28 cellular contexts compared by ENCODE assay signal in genomic region chr18:25300492-25300891, GRCh38. TPM values are rescaled to one million over a fixed set of nuclear protein-coding genes. Genes with fewer than 3 reads are reported as not detected.
DNase-seq lines count a peak whose midpoint lies in the region; ATAC-seq, FAIRE-seq and TF ChIP-seq lines count a peak whose summit lies in the region.
"Had no signal": no experiment of that assay in that cellular context is flagged by ENCODE, and none has a peak within 500 bp of the region (broad histone marks: within the 10 kb centered on the region; RNA-seq: fewer than 3 reads in every experiment).

No MANE protein-coding gene starts in this region.

- no peak for TF ChIP-seq EP300 in HepG2 (IDR thresholded peaks at IDR 0.05; ENCODE audit: low read depth in 2 of 2, low read length in 2 of 2)
- TF ChIP-seq EP300 in HepG2 (CRISPR knock-in tag; IDR thresholded peaks at IDR 0.05; ENCODE audit: borderline replicate concordance): no peak
- no peak for TF ChIP-seq EP300 in K562 (IDR thresholded peaks at IDR 0.05; ENCODE audit: low read length)

- H3K23ac ChIP-seq in IMR-90 (ENCODE audit: low read depth, low read length): no peak overlapping the region

- in situ Hi-C loops in HepG2 (cut with HindIII; ENCODE audit: extremely low pct_ligation_motif_present, low pct_unique_long_range_greater_than_20kb): no loop called here
- in situ Hi-C loops in IMR-90 (cut with MboI; ENCODE audit: low sequenced_read_pairs): no loop called here
- in situ Hi-C loops in K562 (cut with MboI): no loop called here

- H3K9me2 ChIP-seq in MM.1S (replicated peaks; ENCODE audit: insufficient read depth, low read length): no peaks in the 10 kb centered on the region

- H3K14ac ChIP-seq in IMR-90 (replicated peaks; ENCODE audit: low read depth, low read length): no peak overlapping the region

- H3K9me3 ChIP-seq in HepG2 (ENCODE audit: low read length) (no peaks in the 10 kb centered on the region), right lobe of liver (peaks cover 0 to 3% (median 0%) of the 10 kb centered on the region in 4 donors), IMR-90 (ENCODE audit: control insufficient read depth, insufficient read depth, low read length) (no peaks in the 10 kb centered on the region), K562 (replicated peaks; ENCODE audit: control insufficient read depth, insufficient read depth, low read depth, low read length) (no peaks in the 10 kb centered on the region), smooth muscle cell (replicated peaks; ENCODE audit: low read depth) (no peaks in the 10 kb centered on the region), MM.1S (replicated peaks; ENCODE audit: insufficient read depth, low read length) (no peaks in the 10 kb centered on the region)
- H3K9me3 ChIP-seq: A549; BLaER1 treated with 17β-estradiol and CSF1 and Interleukin-3, amounts not matched to agents 10 nM and 100 nM; Caco-2 had no signal

- H3F3A ChIP-seq in smooth muscle cell (ENCODE audit: low read depth) (peaks cover 4% of the 10 kb centered on the region), MM.1S (ENCODE audit: insufficient read depth, low read length) (no peaks in the 10 kb centered on the region)

- H3K4me3 ChIP-seq in HepG2 (replicated peaks in 1 of 3; ENCODE audit: insufficient read depth in 1 of 3, low read depth in 2 of 3, low read length in 3 of 3): no peak overlapping the region
- H3K4me3 ChIP-seq in right lobe of liver: no peak overlapping the region
- no peak overlapping the region for H3K4me3 ChIP-seq in IMR-90 (ENCODE audit: insufficient read depth, low read depth, low read length)
- H3K4me3 ChIP-seq in K562: no peak overlapping the region
- H3K4me3 ChIP-seq in smooth muscle cell: no peak overlapping the region
- no peak overlapping the region for H3K4me3 ChIP-seq in MM.1S (ENCODE audit: low read length)
- H3K4me3 ChIP-seq: A549; BLaER1 treated with 17β-estradiol and CSF1 and Interleukin-3, amounts not matched to agents 10 nM and 100 nM had no signal

- no peak overlapping the region for H4K5ac ChIP-seq in IMR-90 (ENCODE audit: low read depth, low read length)

- H3K36me3 ChIP-seq in HepG2 (replicated peaks in 1 of 2; ENCODE audit: control insufficient read depth in 1 of 2, insufficient read depth in 2 of 2, low read length in 2 of 2) (no peaks in the 10 kb centered on the region), right lobe of liver (no peaks in the 10 kb centered on the region), IMR-90 (ENCODE audit: control insufficient read depth, insufficient read depth, low read length) (peaks cover 4% of the 10 kb centered on the region), K562 (ENCODE audit: control insufficient read depth, insufficient read depth, low read length) (no peaks in the 10 kb centered on the region), smooth muscle cell (ENCODE audit: low read depth) (no peaks in the 10 kb centered on the region), MM.1S (replicated peaks; ENCODE audit: insufficient read depth, low read length) (no peaks in the 10 kb centered on the region)
- H3K36me3 ChIP-seq: BLaER1 treated with 17β-estradiol and CSF1 and Interleukin-3, amounts not matched to agents 10 nM and 100 nM had no signal

- ATAC-seq in HepG2: no peak
- ATAC-seq in right lobe of liver: no peak
- ATAC-seq in IMR-90 (ENCODE audit: low read depth): no peak
- no peak for ATAC-seq in K562
- ATAC-seq: A549; CD8-positive, alpha-beta T cell had no signal

- H3K79me1 ChIP-seq in IMR-90 (ENCODE audit: low read depth in 1 of 2, low read length in 2 of 2): peaks cover 16 to 45% of the 10 kb centered on the region in 2 experiments

- POLR2A ChIA-PET in HepG2 (lab: Yijun Ruan, JAX) (no interaction called here), IMR-90 (lab: Charles Lee; ENCODE audit: unreplicated experiment) (interaction anchor here (0.6 kb wide), 1 partner anchor 55 kb away, joined by 4 read pairs; no protein-coding TSS in a partner anchor), K562 (lab: Yijun Ruan, JAX) (no interaction called here)

- no peak overlapping the region; the same call in 2 of the 3 replicates for H2BK15ac ChIP-seq in IMR-90 (ENCODE audit: low read depth, low read length)

- H3K56ac ChIP-seq in IMR-90 (ENCODE audit: extremely low read depth, insufficient read depth, low read length): no peak overlapping the region

- CTCF ChIA-PET in HepG2 (lab: Yijun Ruan, JAX; ENCODE audit: low intra/inter-chr PET ratio, low total read pairs) (no interaction called here), IMR-90 (lab: Yijun Ruan, JAX) (no interaction called here), K562 (lab: Yijun Ruan, JAX; ENCODE audit: low intra/inter-chr PET ratio) (no interaction called here)

- TF ChIP-seq CTCF in HepG2 (CRISPR knock-in tag; IDR thresholded peaks at IDR 0.05): no peak
- TF ChIP-seq CTCF in right lobe of liver (IDR thresholded peaks at IDR 0.05): no peak
- TF ChIP-seq CTCF in IMR-90 (conservative IDR thresholded peaks at IDR 0.05; ENCODE audit: low read depth, low read length): no peak
- TF ChIP-seq CTCF in K562 (IDR thresholded peaks at IDR 0.05 in 2 of 3, conservative IDR thresholded peaks at IDR 0.05 in 1 of 3; ENCODE audit: insufficient read depth in 2 of 3, low read depth in 1 of 3, low read length in 3 of 3): no peak
- no peak for TF ChIP-seq CTCF in smooth muscle cell (IDR thresholded peaks at IDR 0.05; ENCODE audit: borderline replicate concordance, insufficient read depth, poor library complexity, severe bottlenecking)
- no peak for TF ChIP-seq CTCF in MM.1S (IDR thresholded peaks at IDR 0.05; ENCODE audit: low read length)
- no peak for TF ChIP-seq CTCF in type B pancreatic cell (conservative IDR thresholded peaks at IDR 0.05)

- no peak overlapping the region for H2AK5ac ChIP-seq in IMR-90 (ENCODE audit: low read depth, low read length)

- H2BK5ac ChIP-seq in IMR-90 (ENCODE audit: low read depth, low read length, poor library complexity, severe bottlenecking): no peak overlapping the region

- no peak overlapping the region for H2AFZ ChIP-seq in HepG2 (ENCODE audit: low read length)
- H2AFZ ChIP-seq in IMR-90 (replicated peaks; ENCODE audit: low read length, poor library complexity): no peak overlapping the region
- H2AFZ ChIP-seq in K562 (ENCODE audit: low read depth, low read length): no peak overlapping the region
- H2AFZ ChIP-seq in smooth muscle cell (ENCODE audit: low read depth): no peak overlapping the region
- H2AFZ ChIP-seq in MM.1S (ENCODE audit: low read length): no peak overlapping the region

- H3K27ac ChIP-seq in HepG2 (ENCODE audit: extremely low read length, insufficient read depth, low read length) (no peak overlapping the region), right lobe of liver (no peak overlapping the region), IMR-90 (ENCODE audit: insufficient read depth, low read length) (no peak overlapping the region), K562 (ENCODE audit: extremely low read depth, low read depth, low read length) (no peak overlapping the region), smooth muscle cell (ENCODE audit: low read depth) (peak overlapping the region; percentile 94), MM.1S (ENCODE audit: low read length) (no peak overlapping the region)
- H3K27ac ChIP-seq: 22Rv1, A549, C4-2B had no signal

- 0 out of 2 replicates have a peak overlapping the region, but pooled peaks have one; percentile 100 for H3K4ac ChIP-seq in IMR-90 (ENCODE audit: low read depth, low read length)

- peaks cover 11% of the 10 kb centered on the region for H3K36me3 Mint-ChIP-seq in type B pancreatic cell
- H3K36me3 Mint-ChIP-seq: CD8-positive, alpha-beta T cell had no signal

- intact Hi-C loops in HepG2 (cut with micrococcal nuclease; ENCODE audit: unreplicated experiment): loop anchor here (10.0 kb wide), 1 partner anchor 56 kb away; no protein-coding TSS in a partner anchor
- intact Hi-C loops in right lobe of liver (cut with DNase I): no loop called here
- intact Hi-C loops in IMR-90 (cut with micrococcal nuclease): no loop called here
- intact Hi-C loops in K562 (cut with micrococcal nuclease): no loop called here

- BruUV-seq in HepG2 (replicated peaks; lab: Mats Ljungman, UMichigan) (no TSS peak), IMR-90 (replicated peaks; lab: Mats Ljungman, UMichigan) (no TSS peak), K562 (replicated peaks; lab: Mats Ljungman, UMichigan) (no TSS peak)

- H3K4me1 ChIP-seq in HepG2 (ENCODE audit: insufficient read depth, low read length) (no peaks in the 10 kb centered on the region), right lobe of liver (no peaks in the 10 kb centered on the region), IMR-90 (ENCODE audit: control insufficient read depth, insufficient read depth, low read length) (peaks cover 6% of the 10 kb centered on the region), K562 (replicated peaks in 1 of 2; ENCODE audit: control insufficient read depth in 2 of 2, insufficient read depth in 2 of 2, low read length in 2 of 2) (no peaks in the 10 kb centered on the region), smooth muscle cell (ENCODE audit: low read depth) (peaks cover 20% of the 10 kb centered on the region), MM.1S (ENCODE audit: low read length) (no peaks in the 10 kb centered on the region)
- H3K4me1 ChIP-seq: A549, Caco-2 had no signal

- TF ChIP-seq RAD21 in HepG2 (CRISPR knock-in tag; IDR thresholded peaks at IDR 0.05) (no peak), IMR-90 (IDR thresholded peaks at IDR 0.05; ENCODE audit: low read length) (no peak), K562 (CRISPR knock-in tag; conservative IDR thresholded peaks at IDR 0.05 in 1 of 2, IDR thresholded peaks at IDR 0.05 in 1 of 2) (no peak)

- no peak overlapping the region for H3K18ac ChIP-seq in IMR-90 (ENCODE audit: low read depth, low read length)

- H3K9ac ChIP-seq in HepG2 (ENCODE audit: insufficient read depth, low read depth, low read length) (no peak overlapping the region), IMR-90 (ENCODE audit: low read depth, low read length) (no peak overlapping the region), K562 (ENCODE audit: insufficient read depth in 1 of 2, low read depth in 2 of 2, low read length in 2 of 2) (no peak overlapping the region), smooth muscle cell (ENCODE audit: low read depth) (peak overlapping the region; percentile 77), MM.1S (ENCODE audit: low read length) (no peak overlapping the region)
- H3K9ac ChIP-seq: BLaER1 treated with 17β-estradiol and CSF1 and Interleukin-3, amounts not matched to agents 10 nM and 100 nM had no signal

- H3K9me3 Mint-ChIP-seq in type B pancreatic cell: no peaks in the 10 kb centered on the region
- H3K9me3 Mint-ChIP-seq: CD4-positive, alpha-beta T cell; CD8-positive, alpha-beta T cell had no signal

- WGBS in HepG2 (ENCODE audit: low lambda C conversion rate): 3% methylated on average over 2 of the region's 2 CpGs
- 46% methylated on average over 2 of the region's 2 CpGs for WGBS in right lobe of liver (ENCODE audit: insufficient coverage, low coverage, low lambda C conversion rate, missing lambda C conversion rate)
- WGBS in IMR-90 (ENCODE audit: extremely low coverage in 2 of 2, insufficient read length in 1 of 2), 2 experiments: no CpG with 5 or more reads among the region's 2 CpGs
- WGBS in K562 (ENCODE audit: insufficient coverage, low coverage, missing lambda C conversion rate): 2% methylated on average over 2 of the region's 2 CpGs
- 98% methylated on average over 2 of the region's 2 CpGs for WGBS in smooth muscle cell (ENCODE audit: low lambda C conversion rate)

- dilution Hi-C loops in IMR-90 (cut with HindIII; ENCODE audit: low sequenced_read_pairs, unreplicated experiment): no loop called here

- no peak overlapping the region for H3K4me2 ChIP-seq in HepG2 (ENCODE audit: low read depth, low read length)
- H3K4me2 ChIP-seq in IMR-90 (ENCODE audit: low read depth, low read length): no peak overlapping the region
- no peak overlapping the region for H3K4me2 ChIP-seq in K562 (ENCODE audit: insufficient read depth, low read length)
- H3K4me2 ChIP-seq in smooth muscle cell: no peak overlapping the region
- H3K4me2 ChIP-seq in MM.1S (ENCODE audit: low read depth, low read length): no peak overlapping the region
- H3K4me2 ChIP-seq: A549 had no signal

- H3K27me3 ChIP-seq in HepG2 (ENCODE audit: control insufficient read depth in 1 of 2, insufficient read depth in 2 of 2, low read length in 2 of 2) (no peaks in the 10 kb centered on the region), right lobe of liver (no peaks in the 10 kb centered on the region), IMR-90 (ENCODE audit: control insufficient read depth, insufficient read depth, low read length) (no peaks in the 10 kb centered on the region), K562 (ENCODE audit: control insufficient read depth in 2 of 2, insufficient read depth in 2 of 2, low read length in 2 of 2) (no peaks in the 10 kb centered on the region), smooth muscle cell (ENCODE audit: low read depth) (no peaks in the 10 kb centered on the region), MM.1S (replicated peaks; ENCODE audit: insufficient read depth, low read length) (no peaks in the 10 kb centered on the region)
- H3K27me3 ChIP-seq: BLaER1 treated with 17β-estradiol and CSF1 and Interleukin-3, amounts not matched to agents 10 nM and 100 nM had no signal

- H4K91ac ChIP-seq in IMR-90 (ENCODE audit: insufficient read depth, low read depth, low read length): no peak overlapping the region

- H3K27me3 Mint-ChIP-seq in type B pancreatic cell: no peaks in the 10 kb centered on the region
- H3K27me3 Mint-ChIP-seq: CD4-positive, alpha-beta T cell had no signal

- H3K79me2 ChIP-seq in HepG2 (ENCODE audit: insufficient read depth, low read length) (no peaks in the 10 kb centered on the region), K562 (ENCODE audit: control insufficient read depth, insufficient read depth, low read length) (no peaks in the 10 kb centered on the region), smooth muscle cell (ENCODE audit: low read depth) (peaks cover 34% of the 10 kb centered on the region), MM.1S (ENCODE audit: low read length) (peaks cover 67% of the 10 kb centered on the region)

- FAIRE-seq in HepG2 (lab: Jason Lieb, UNC): no peak
- no peak for FAIRE-seq in K562 (lab: Jason Lieb, UNC)
- FAIRE-seq: A549, GM12892, GM18507 had no signal

- no peak overlapping the region; a peak in 1 of 4 replicates for H4K8ac ChIP-seq in IMR-90 (ENCODE audit: low read depth in 2 of 2, low read length in 2 of 2)

- no peak overlapping the region for H2AK9ac ChIP-seq in IMR-90 (replicated peaks; ENCODE audit: low read depth, low read length, poor library complexity)

- H3K4me3 Mint-ChIP-seq in type B pancreatic cell: no peak overlapping the region
- H3K4me3 Mint-ChIP-seq: B cell; CD4-positive, alpha-beta T cell; CD8-positive, alpha-beta T cell had no signal

- H3K4me1 Mint-ChIP-seq in type B pancreatic cell (ENCODE audit: unreplicated experiment): peaks cover 7% of the 10 kb centered on the region
- H3K4me1 Mint-ChIP-seq: B cell had no signal

- H3K9me1 ChIP-seq in IMR-90 (ENCODE audit: insufficient read depth, low read length) (peaks cover 10% of the 10 kb centered on the region), K562 (ENCODE audit: control insufficient read depth, insufficient read depth, low read length) (no peaks in the 10 kb centered on the region)

- H2BK120ac ChIP-seq in IMR-90 (ENCODE audit: low read depth, low read length): no peak overlapping the region

- no peak for DNase-seq in HepG2 (ENCODE audit: low spot score)
- no peak for DNase-seq in right lobe of liver
- no peak for DNase-seq in IMR-90
- DNase-seq in K562 (ENCODE audit: extremely low read depth in 1 of 4, low spot score in 3 of 4): no peak
- no peak for DNase-seq in smooth muscle cell (lab: John Stamatoyannopoulos, UW; ENCODE audit: unreplicated experiment)
- DNase-seq in MM.1S: no peak
- DNase-seq in hepatic stellate cell (ENCODE audit: low spot score): no peak
- no peak for DNase-seq in type B pancreatic cell (ENCODE audit: extremely low spot score, unreplicated experiment)
- DNase-seq: AML-193; Caco-2; Calu3; CD4-positive, alpha-beta T cell; CD8-positive, alpha-beta T cell; DMS 273 treated with DMSO at 0.1 percent for 48 hours; DMS153; DMS53; DMS79; DND-41; EL; GDM1 had no signal

- no peaks in the 10 kb centered on the region for H4K20me1 ChIP-seq in HepG2 (ENCODE audit: insufficient read depth, low read length)
- no peaks in the 10 kb centered on the region; the same call in 1 of the 2 replicates for H4K20me1 ChIP-seq in IMR-90 (ENCODE audit: insufficient read depth, low read length)
- no peaks in the 10 kb centered on the region for H4K20me1 ChIP-seq in K562 (replicated peaks; ENCODE audit: control insufficient read depth, insufficient read depth, low read length)
- H4K20me1 ChIP-seq in smooth muscle cell (ENCODE audit: low read depth): peaks cover 3% of the 10 kb centered on the region
- no peaks in the 10 kb centered on the region for H4K20me1 ChIP-seq in MM.1S (ENCODE audit: insufficient read depth, low read length)
- H4K20me1 ChIP-seq: BLaER1 treated with 17β-estradiol and CSF1 and Interleukin-3, amounts not matched to agents 10 nM and 100 nM had no signal

- no peak overlapping the region for H2BK20ac ChIP-seq in IMR-90 (ENCODE audit: low read depth, low read length)

- no peak overlapping the region for H3K27ac Mint-ChIP-seq in type B pancreatic cell
- H3K27ac Mint-ChIP-seq: B cell; CD4-positive, alpha-beta T cell; CD8-positive, alpha-beta T cell had no signal

- TF ChIP-seq POLR2A in HepG2 (IDR thresholded peaks at IDR 0.05; ENCODE audit: insufficient read depth in 1 of 2, low read depth in 2 of 2, low read length in 2 of 2) (no peak), right lobe of liver (IDR thresholded peaks at IDR 0.05) (no peak), IMR-90 (IDR thresholded peaks at IDR 0.05; ENCODE audit: low read depth, low read length) (no peak), K562 (conservative IDR thresholded peaks at IDR 0.05) (no peak)

RNA-seq across cellular contexts. Expression of gene ZNF521, which starts 51.5 kb away (rescaled TPM):
- total RNA-seq in HepG2 (2016; rRNA removed; fragmentation: Illumina TruSeq; extraction: Trizol) (0.02 TPM in 1 of 2 replicates, not detected in the other), right lobe of liver (1 to 10 TPM in 3 of 6 experiments, under 1 TPM in 3; 0.31 to 2.9 (median 1.3) TPM), IMR-90 (2012; rRNA removed) (44.7 and 59.3 TPM in 2 replicates), K562 (2014; rRNA removed) (1.5 and 3.3 TPM in 2 replicates), K562 (2014; rRNA removed; fragmentation: Illumina TruSeq; extraction: Trizol) (2.4 and 2.8 TPM in 2 replicates), K562 (2015; rRNA removed; fragmentation: Illumina TruSeq; extraction: Trizol) (4.7 and 5.1 TPM in 2 replicates), K562 (2021) (2.3 and 2.8 TPM in 2 replicates), smooth muscle cell (36.4 and 43.8 TPM in 2 replicates), type B pancreatic cell (ENCODE audit: low replicate concordance) (5.3 and 75.1 TPM in 2 replicates)
- total RNA-seq in HepG2 (2016; cell fraction: cytosol; rRNA removed; fragmentation: Illumina TruSeq; extraction: Trizol; ENCODE audit: low read depth): not detected in 2 replicates
- not detected in 2 replicates for total RNA-seq in HepG2 (2016; cell fraction: insoluble cytoplasmic fraction; rRNA removed; fragmentation: Illumina TruSeq; extraction: Trizol)
- not detected in 2 replicates for total RNA-seq in HepG2 (2016; cell fraction: membrane; rRNA removed; fragmentation: Illumina TruSeq; extraction: Trizol)
- total RNA-seq in HepG2 (2016; cell fraction: nucleus; rRNA removed; fragmentation: Illumina TruSeq; extraction: Trizol): not detected in 2 replicates
- polyA plus RNA-seq in HepG2 (2011; rRNA removed) (not detected in 2 replicates), IMR-90 (2012; rRNA removed) (21.5 and 30.2 TPM in 2 replicates), K562 (2011; rRNA removed) (3.5 and 5.8 TPM in 2 replicates), K562 (2014; fragmentation: Illumina TruSeq; extraction: Trizol) (1.2 and 1.4 TPM in 2 replicates), K562 (2014; fragmentation: Nextera tagmentation; extraction: Ambion mirVana) (1 to 10 TPM; 1.2 to 1.6 TPM), K562 (2014; rRNA removed) (0.81 and 1.6 TPM in 2 replicates), smooth muscle cell (19.9 and 21.8 TPM in 2 replicates)
- not detected in 2 replicates for polyA plus RNA-seq in HepG2 (2011; cell fraction: cytosol; rRNA removed)
- polyA plus RNA-seq in HepG2 (2011; cell fraction: nucleus; rRNA removed): not detected in 2 replicates
- not detected in 2 replicates for polyA plus RNA-seq in HepG2 (2012)
- polyA plus RNA-seq in HepG2 (2016; cell fraction: cytosol; fragmentation: Illumina TruSeq; extraction: Trizol; ENCODE audit: low read depth): not detected in 2 replicates
- not detected in 2 replicates for polyA plus RNA-seq in HepG2 (2016; cell fraction: insoluble cytoplasmic fraction; fragmentation: Illumina TruSeq; extraction: Trizol; ENCODE audit: low read depth)
- polyA plus RNA-seq in HepG2 (2016; cell fraction: membrane; fragmentation: Illumina TruSeq; extraction: Trizol; ENCODE audit: low read depth): not detected in 2 replicates
- not detected in 2 replicates for polyA plus RNA-seq in HepG2 (2016; cell fraction: nucleus; fragmentation: Illumina TruSeq; extraction: Trizol; ENCODE audit: insufficient read depth, low read depth)
- polyA minus RNA-seq in HepG2 (2011; rRNA and poly(A)+ RNA removed; ENCODE audit: low replicate concordance): 0.04 and 0.05 TPM in 2 replicates
- polyA minus RNA-seq in HepG2 (2011; cell fraction: cytosol; rRNA and poly(A)+ RNA removed): not detected in 2 replicates
- not detected in 2 replicates for polyA minus RNA-seq in HepG2 (2011; cell fraction: nucleus; rRNA and poly(A)+ RNA removed)
- 18.6 and 25.8 TPM in 2 replicates for polyA plus RNA-seq in IMR-90 (2012; cell fraction: cytosol; rRNA removed)
- polyA plus RNA-seq in IMR-90 (2012; cell fraction: nucleus; rRNA removed; ENCODE audit: low replicate concordance): 17.7 and 26.3 TPM in 2 replicates
- total RNA-seq in K562 (2011; cell fraction: chromatin; rRNA removed; ENCODE audit: low replicate concordance): 6.1 and 9.0 TPM in 2 replicates
- total RNA-seq in K562 (2011; cell fraction: nucleolus; rRNA removed): 4.2 and 5.3 TPM in 2 replicates
- total RNA-seq in K562 (2011; cell fraction: nucleoplasm; rRNA removed): 2.4 and 6.3 TPM in 2 replicates
- 1.9 and 3.1 TPM in 2 replicates for polyA plus RNA-seq in K562 (2011; cell fraction: cytosol; rRNA removed)
- polyA plus RNA-seq in K562 (2011; cell fraction: nucleus; rRNA removed): 6.2 and 7.8 TPM in 2 replicates
- 1.4 and 2.4 TPM in 2 replicates for polyA plus RNA-seq in K562 (2012)
- polyA minus RNA-seq in K562 (2011; rRNA and poly(A)+ RNA removed): 23.3 and 28.0 TPM in 2 replicates
- 2.2 and 7.5 TPM in 2 replicates for polyA minus RNA-seq in K562 (2011; cell fraction: cytosol; rRNA and poly(A)+ RNA removed)
- polyA minus RNA-seq in K562 (2011; cell fraction: nucleus; rRNA and poly(A)+ RNA removed): 41.9 and 51.6 TPM in 2 replicates
- total RNA-seq: A172; Caco-2; Calu3; CD4-positive, alpha-beta T cell; CD8-positive, alpha-beta T cell had no signal
- polyA plus RNA-seq: A549 had no signal
